In the genomic region with DNA sequence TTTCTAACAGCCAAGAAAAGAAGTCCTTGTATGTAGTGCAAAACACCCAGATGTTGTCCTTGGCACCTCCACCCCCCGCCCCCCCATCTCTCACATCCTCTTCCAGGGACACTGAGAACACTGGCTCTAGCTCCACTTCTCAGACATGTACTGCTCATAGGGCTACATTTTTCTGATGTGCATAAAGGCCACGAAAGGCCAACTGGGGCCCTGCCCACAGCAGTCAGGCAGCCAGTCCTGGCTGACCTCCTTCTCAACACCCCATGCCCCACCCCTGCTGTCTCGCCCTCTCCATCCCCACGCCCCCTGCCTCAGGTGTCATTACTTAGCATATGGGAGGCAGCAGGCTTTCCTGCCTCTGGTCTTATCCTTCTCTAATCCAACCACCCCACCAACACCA, we compare ENCODE assay signal across 23 cellular contexts. TPM values are rescaled to one million over a fixed set of nuclear protein-coding genes. Genes with fewer than 3 reads are reported as not detected.
DNase-seq lines count a peak whose midpoint lies in the region; TF ChIP-seq lines count a peak whose summit lies in the region.
"Had no signal": no experiment of that assay in that cellular context is flagged by ENCODE, and none has a peak within 500 bp of the region (broad histone marks: within the 10 kb centered on the region; RNA-seq: fewer than 3 reads in every experiment).

No MANE protein-coding gene starts in this region.

- no peaks in the 10 kb centered on the region for H3K9me2 ChIP-seq in MM.1S (replicated peaks; ENCODE audit: insufficient read depth, low read length)

- no peaks in the 10 kb centered on the region for H3K36me3 ChIP-seq in MM.1S (replicated peaks; ENCODE audit: insufficient read depth, low read length)
- H3K36me3 ChIP-seq in endodermal cell (ENCODE audit: control insufficient read depth, insufficient read depth, low read length): no peaks in the 10 kb centered on the region
- no peaks in the 10 kb centered on the region for H3K36me3 ChIP-seq in testis (ENCODE audit: low read depth, missing control alignments)
- H3K36me3 ChIP-seq: SJSA1 had no signal

- H3K79me2 ChIP-seq in MM.1S (ENCODE audit: low read length): no peaks in the 10 kb centered on the region

- H3K9me3 Mint-ChIP-seq in endodermal cell: no peaks in the 10 kb centered on the region
- no peaks in the 10 kb centered on the region for H3K9me3 Mint-ChIP-seq in MCF 10A (ENCODE audit: unreplicated experiment)

- no peak overlapping the region for H3K4me3 ChIP-seq in MM.1S (ENCODE audit: low read length)
- no peak overlapping the region for H3K4me3 ChIP-seq in endodermal cell (ENCODE audit: low read length)
- H3K4me3 ChIP-seq in testis: no peak overlapping the region
- H3K4me3 ChIP-seq: PC-9, SJSA1 had no signal

- POLR2A ChIA-PET in MCF 10A (lab: Yijun Ruan, JAX): no interaction called here

- intact Hi-C loops in testis (cut with DNase I; ENCODE audit: low total_unique reads) (no loop called here), MCF 10A (cut with micrococcal nuclease) (no loop called here)

- no peak overlapping the region for H3K27ac ChIP-seq in MM.1S (ENCODE audit: low read length)
- no peak overlapping the region for H3K27ac ChIP-seq in endodermal cell (ENCODE audit: low read depth, low read length)
- no peak overlapping the region for H3K27ac ChIP-seq in testis
- H3K27ac ChIP-seq: PC-9, SJSA1 had no signal

- TF ChIP-seq CTCF in MM.1S (IDR thresholded peaks at IDR 0.05; ENCODE audit: low read length) (no peak), endodermal cell (conservative IDR thresholded peaks at IDR 0.05) (no peak), testis (IDR thresholded peaks at IDR 0.05) (no peak), MCF 10A (IDR thresholded peaks at IDR 0.05; ENCODE audit: unreplicated experiment) (no peak)

- H4K20me1 ChIP-seq in MM.1S (ENCODE audit: insufficient read depth, low read length): no peaks in the 10 kb centered on the region

- H2AFZ ChIP-seq in MM.1S (ENCODE audit: low read length): no peak overlapping the region
- H2AFZ ChIP-seq: PC-9 had no signal

- TF ChIP-seq POLR2A in testis (IDR thresholded peaks at IDR 0.05): no peak

- DNase-seq in CD1c-positive myeloid dendritic cell (ENCODE audit: extremely low spot score) (peak; percentile 42), MM.1S (peak; percentile 11), endodermal cell (peak; percentile 68), testis (peak; percentile 30), NCI-H1048 (lab: John Stamatoyannopoulos, UW) (no peak), NCI-H2029 (lab: John Stamatoyannopoulos, UW) (no peak), MCF 10A (ENCODE audit: unreplicated experiment) (no peak)
- DNase-seq: CD4-positive, CD25-positive, alpha-beta regulatory T cell; DMS153; HCEC 1CT; NCI-H1105 treated with DMSO at 0.1 percent for 48 hours; NCI-H146; NCI-H1930; NCI-H446 treated with DMSO at 0.1 percent for 48 hours; NCI-H526; NCI-H82; PC-9; Right ventricle myocardium superior had no signal

- H3K36me3 Mint-ChIP-seq in endodermal cell (ENCODE audit: low read depth) (no peaks in the 10 kb centered on the region), MCF 10A (ENCODE audit: insufficient read depth, unreplicated experiment) (no peaks in the 10 kb centered on the region)
- H3K36me3 Mint-ChIP-seq: CD4-positive, CD25-positive, alpha-beta regulatory T cell had no signal

- H3K9ac ChIP-seq in MM.1S (ENCODE audit: low read length) (no peak overlapping the region), endodermal cell (ENCODE audit: extremely low read depth, low read length, poor library complexity, severe bottlenecking) (no peak overlapping the region)

- H3K4me2 ChIP-seq in MM.1S (ENCODE audit: low read depth, low read length): no peak overlapping the region
- H3K4me2 ChIP-seq: PC-9 had no signal

- H3K4me3 Mint-ChIP-seq in endodermal cell (no peak overlapping the region), MCF 10A (ENCODE audit: unreplicated experiment) (no peak overlapping the region)
- H3K4me3 Mint-ChIP-seq: CD4-positive, CD25-positive, alpha-beta regulatory T cell had no signal

- H3K27me3 Mint-ChIP-seq in endodermal cell (ENCODE audit: insufficient read depth): peaks cover 2% of the 10 kb centered on the region
- peaks cover under 1% of the 10 kb centered on the region for H3K27me3 Mint-ChIP-seq in MCF 10A (ENCODE audit: insufficient read depth, unreplicated experiment)

- BruUV-seq in MCF 10A (replicated peaks; lab: Mats Ljungman, UMichigan): no TSS peak

- H3K27ac Mint-ChIP-seq in endodermal cell (no peak overlapping the region), MCF 10A (ENCODE audit: low read depth, unreplicated experiment) (no peak overlapping the region)
- H3K27ac Mint-ChIP-seq: CD4-positive, CD25-positive, alpha-beta regulatory T cell had no signal

- H3K4me1 ChIP-seq in MM.1S (ENCODE audit: low read length) (peaks cover 11% of the 10 kb centered on the region; the same call in 1 of the 2 replicates), endodermal cell (ENCODE audit: control insufficient read depth, insufficient read depth, low read length) (no peaks in the 10 kb centered on the region), testis (no peaks in the 10 kb centered on the region)
- H3K4me1 ChIP-seq: SJSA1 had no signal

- no peaks in the 10 kb centered on the region for H3K27me3 ChIP-seq in MM.1S (replicated peaks; ENCODE audit: insufficient read depth, low read length)
- no peaks in the 10 kb centered on the region for H3K27me3 ChIP-seq in endodermal cell (ENCODE audit: control insufficient read depth, insufficient read depth, low read length, poor library complexity, severe bottlenecking)
- H3K27me3 ChIP-seq in testis: no peaks in the 10 kb centered on the region

- H3K9me3 ChIP-seq in MM.1S (replicated peaks; ENCODE audit: insufficient read depth, low read length): no peaks in the 10 kb centered on the region
- H3K9me3 ChIP-seq in endodermal cell (ENCODE audit: control insufficient read depth, low read length): no peaks in the 10 kb centered on the region
- H3K9me3 ChIP-seq in testis: no peaks in the 10 kb centered on the region
- H3K9me3 ChIP-seq: SJSA1 had no signal

- CTCF ChIA-PET in MCF 10A (lab: Yijun Ruan, JAX): interaction anchor here (0.5 kb wide), 1 partner anchor 77 kb away, joined by 3 read pairs; no protein-coding TSS in a partner anchor

- no peaks in the 10 kb centered on the region for H3K4me1 Mint-ChIP-seq in endodermal cell
- H3K4me1 Mint-ChIP-seq in MCF 10A (ENCODE audit: insufficient read depth, unreplicated experiment): no peaks in the 10 kb centered on the region
- H3K4me1 Mint-ChIP-seq: CD4-positive, CD25-positive, alpha-beta regulatory T cell had no signal

- H3F3A ChIP-seq in MM.1S (ENCODE audit: insufficient read depth, low read length): no peaks in the 10 kb centered on the region

- 71% methylated on average over 4 of the region's 4 CpGs; no CpG with 5 or more reads in 1 of the 2 experiments for WGBS in endodermal cell (ENCODE audit: insufficient coverage in 1 of 2, insufficient read length in 1 of 2), 2 experiments
- 47 to 62% methylated on average over 4 of the region's 4 CpGs for WGBS in testis, 2 donors

RNA-seq across cellular contexts. Expression of a gene that starts 11.3 kb away (rescaled TPM):
- total RNA-seq in endodermal cell: under 1 TPM in 1 of 2 donors, not detected in 1; 0.46 TPM
- polyA plus RNA-seq in endodermal cell (2013, experiment 1 of 2): 0.11 TPM
- polyA plus RNA-seq in endodermal cell (2013, experiment 2 of 2): not detected
- 1 to 10 TPM; 1.6 to 3.0 TPM for total RNA-seq in testis
- 3.4 TPM for polyA plus RNA-seq in testis (ENCODE audit: insufficient read depth, low read depth, low replicate concordance)
- total RNA-seq in MCF 10A (2022): not detected in 2 replicates
- total RNA-seq: A172; CD4-positive, CD25-positive, alpha-beta regulatory T cell; HT-29; PC-9; Right ventricle myocardium superior; RPMI7951; SJSA1 had no signal
- polyA plus RNA-seq: BJ; CD4-positive, CD25-positive, alpha-beta regulatory T cell had no signal

RNA-seq across cellular contexts. Expression of a gene that starts 60.0 kb away (rescaled TPM):
- total RNA-seq in endodermal cell (1 to 10 TPM; 5.1 to 8.5 TPM), testis (1 to 10 TPM; 6.9 to 7.1 TPM), MCF 10A (2022) (9.9 and 11.9 TPM in 2 replicates)
- 6.7 TPM for polyA plus RNA-seq in endodermal cell (2013, experiment 1 of 2)
- 7.2 TPM for polyA plus RNA-seq in endodermal cell (2013, experiment 2 of 2)
- polyA plus RNA-seq in testis (ENCODE audit: insufficient read depth, low read depth, low replicate concordance): 4.4 TPM

Comparison
In these comparisons a context has a peak if more than half of its experiments do, and no peak if none do; other contexts are left out.
1. DNase-seq: peak in CD1c-positive myeloid dendritic cell (single experiment), MM.1S (single experiment), endodermal cell (single experiment) and testis (single experiment); none in NCI-H1048 (single experiment), NCI-H2029 (single experiment) and MCF 10A (single experiment).